Comparison of ENCODE assay signal across 8 cellular contexts in the genomic region with DNA sequence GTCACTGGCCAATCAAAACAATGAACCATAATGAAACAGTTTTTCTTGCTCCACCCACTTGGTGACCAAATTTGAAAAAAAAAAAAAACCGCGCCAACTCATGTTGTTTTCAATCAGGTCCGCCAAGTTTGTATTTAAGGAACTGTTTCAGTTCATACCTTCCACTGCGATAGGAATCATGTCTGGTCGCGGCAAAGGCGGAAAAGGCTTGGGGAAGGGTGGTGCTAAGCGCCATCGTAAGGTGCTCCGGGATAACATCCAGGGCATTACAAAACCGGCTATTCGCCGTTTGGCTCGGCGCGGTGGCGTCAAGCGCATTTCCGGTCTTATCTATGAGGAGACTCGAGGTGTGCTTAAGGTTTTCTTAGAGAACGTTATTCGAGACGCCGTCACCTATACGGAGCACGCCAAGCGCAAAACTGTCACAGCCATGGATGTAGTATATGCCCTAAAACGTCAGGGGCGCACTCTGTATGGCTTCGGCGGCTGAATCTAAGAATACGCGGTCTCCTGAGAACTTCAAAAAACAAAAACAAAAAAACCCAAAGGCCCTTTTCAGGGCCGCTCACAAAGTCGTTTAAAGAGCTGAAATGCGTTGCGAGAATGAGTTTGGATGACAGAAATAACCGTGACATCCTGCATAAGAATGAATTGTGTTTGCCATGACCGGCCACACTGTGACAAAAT. TPM values are rescaled to one million over a fixed set of nuclear protein-coding genes. Genes with fewer than 3 reads are reported as not detected.
A peak's percentile ranks its signal among the peaks of the same experiment; 100 is the strongest.
DNase-seq lines count a peak whose midpoint lies in the region; ATAC-seq and TF ChIP-seq lines count a peak whose summit lies in the region.

No MANE protein-coding gene starts in this region.

- DNase-seq in GM12864 (ENCODE audit: low read depth) (peak; percentile 97), NCI-H1417 (lab: John Stamatoyannopoulos, UW) (peak; percentile 90 to 99 (median 98)), T-cell (peak; percentile 82 to 95 (median 89)), amniotic epithelial cell (ENCODE audit: low read depth) (peak; percentile 95), left cardiac atrium (peak; percentile 86), progenitor cell of endocrine pancreas (ENCODE audit: low spot score, unreplicated experiment) (peak; percentile 56), ureter (ENCODE audit: low spot score) (peak; percentile 93)

- peak overlapping the region; percentile 78 to 91 (median 89) for H3K4me3 Mint-ChIP-seq in T-cell
- peak overlapping the region; percentile 86 for H3K4me3 Mint-ChIP-seq in progenitor cell of endocrine pancreas (ENCODE audit: low read depth)

- peaks cover 0 to 3% of the 10 kb centered on the region in 2 donors for H3K27me3 Mint-ChIP-seq in T-cell
- no peaks in the 10 kb centered on the region for H3K27me3 Mint-ChIP-seq in progenitor cell of endocrine pancreas

- CTCF ChIA-PET in T-cell (lab: Charles Lee), result interaction anchor here (0.6 to 2.2 kb wide), 20 partner anchors 17 to 1761 kb away, joined by 3 to 18 read pairs (median 4); a partner anchor contains a TSS

- H3K9me3 Mint-ChIP-seq in T-cell, result no peaks in the 10 kb centered on the region
- H3K9me3 Mint-ChIP-seq in progenitor cell of endocrine pancreas (ENCODE audit: low read depth), result peaks cover 12% of the 10 kb centered on the region

- intact Hi-C loops in left cardiac atrium (cut with DNase I), result loop anchor here in 1 of 2 donors (5.0 kb wide), 1 partner anchor 42 kb away; no protein-coding TSS in a partner anchor

- POLR2A ChIA-PET in T-cell (lab: Charles Lee), result interaction anchor here (0.6 to 5.8 kb wide), 50 partner anchors 12 to 1789 kb away, joined by 3 to 134 read pairs (median 7); a partner anchor contains a TSS

- ATAC-seq in HG02623 (IDR thresholded peaks at IDR 0.05; ENCODE audit: unreplicated experiment) (peak; percentile 85), T-cell (replicated peaks in 1 of 4) (peak; percentile 87 to 92 (median 90)), left cardiac atrium (peak; percentile 92 to 94)

- H3K27ac Mint-ChIP-seq in T-cell (peak overlapping the region; percentile 96 to 99), progenitor cell of endocrine pancreas (peak overlapping the region; percentile 97)

- H3K4me1 Mint-ChIP-seq in T-cell (peaks cover 15 to 18% (median 16%) of the 10 kb centered on the region in 3 donors), progenitor cell of endocrine pancreas (ENCODE audit: low read depth) (peaks cover 20% of the 10 kb centered on the region)

- H3K36me3 Mint-ChIP-seq in T-cell (no peaks in the 10 kb centered on the region), progenitor cell of endocrine pancreas (ENCODE audit: insufficient read depth) (peaks cover 1% of the 10 kb centered on the region)

- TF ChIP-seq CTCF in GM12864 (IDR thresholded peaks at IDR 0.05; ENCODE audit: low read depth, low read length, missing control alignments) (peak; percentile 61), progenitor cell of endocrine pancreas (IDR thresholded peaks at IDR 0.05; ENCODE audit: unreplicated experiment) (peak; percentile 58)

- peak overlapping the region; percentile 54 for H3K4me3 ChIP-seq in GM12864 (ENCODE audit: low read depth, low read length)

RNA-seq across cellular contexts. Expression of a gene that starts 16.7 kb away (rescaled TPM):
- 1 to 10 TPM; 1.0 to 2.4 (median 1.8) TPM for total RNA-seq in T-cell
- 1 to 10 TPM; 6.0 to 8.8 TPM for total RNA-seq in left cardiac atrium
- total RNA-seq in progenitor cell of endocrine pancreas, result 1.1 and 1.8 TPM in 2 replicates
- 14.8 TPM for total RNA-seq in ureter

Comparison
In these comparisons a context has a peak if more than half of its experiments do, and no peak if none do; other contexts are left out.
1. Peak in every context shown above with its lines: DNase-seq, ATAC-seq and H3K4me3 ChIP-seq.